13 cellular contexts compared by ENCODE assay signal in the genomic region with DNA sequence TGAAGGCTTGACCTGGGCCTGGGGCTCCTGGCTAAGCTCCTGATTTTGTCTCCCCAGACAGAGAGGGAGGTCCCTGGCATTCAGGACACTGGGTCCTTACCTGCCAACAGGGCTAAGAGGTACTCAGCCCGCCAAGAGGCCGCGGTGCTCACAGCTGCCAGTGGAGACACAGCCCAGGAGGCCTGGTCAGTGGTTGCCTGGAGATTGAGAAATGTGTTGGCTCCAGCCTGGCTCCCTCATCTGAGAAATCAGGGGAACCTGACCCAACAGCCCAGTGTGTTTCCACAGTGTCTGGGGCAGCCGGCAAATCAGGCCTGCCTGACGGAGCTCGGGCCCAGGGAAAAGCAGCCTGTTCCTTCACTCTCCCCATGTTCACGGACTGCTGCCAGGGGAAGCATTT.
DNase-seq lines count a peak whose midpoint lies in the region; ATAC-seq and TF ChIP-seq lines count a peak whose summit lies in the region.
"Had no signal": no experiment of that assay in that cellular context is flagged by ENCODE, and none has a peak within 500 bp of the region (broad histone marks: within the 10 kb centered on the region; RNA-seq: fewer than 3 reads in every experiment).

No MANE protein-coding gene starts in this region.

- H2AFZ ChIP-seq in mesenchymal stem cell (ENCODE audit: low read depth, low read length) = no peak overlapping the region

- H2BK12ac ChIP-seq in mesenchymal stem cell (ENCODE audit: low read length in 2 of 2) = no peak overlapping the region

- DNase-seq in NCI-H1092 (lab: John Stamatoyannopoulos, UW) = peak; percentile 37
- DNase-seq in coronary artery (ENCODE audit: low spot score) = peak; percentile 84
- DNase-seq in mesenchymal stem cell = no peak
- peak; percentile 97 to 98 for DNase-seq in thyroid gland
- DNase-seq in Peyer's patch = no peak
- DNase-seq in NCI-H2029 treated with DMSO at 0.1 percent for 48 hours (lab: John Stamatoyannopoulos, UW) = no peak
- DNase-seq: activated T-cell treated with anti-CD3 and anti-CD28 coated beads, Interleukin-2, amount 50 U/mL, for 24 hours; H7; KG1; NCI-H2171 treated with DMSO at 0.1 percent for 48 hours; SHP77 treated with DMSO at 0.1 percent for 48 hours had no signal

- no peak overlapping the region for H2BK5ac ChIP-seq in mesenchymal stem cell (ENCODE audit: low read depth, low read length, poor library complexity, severe bottlenecking)

- no peak overlapping the region for H3K18ac ChIP-seq in mesenchymal stem cell (ENCODE audit: low read depth in 1 of 2, low read length in 2 of 2)

- H3K4me1 ChIP-seq in mesenchymal stem cell (ENCODE audit: control insufficient read depth, insufficient read depth, low read depth, low read length) = peaks cover 10% of the 10 kb centered on the region
- H3K4me1 ChIP-seq in thyroid gland = peaks cover 18 to 26% of the 10 kb centered on the region in 2 donors
- H3K4me1 ChIP-seq in Peyer's patch = no peaks in the 10 kb centered on the region

- no peaks in the 10 kb centered on the region for H3K79me1 ChIP-seq in mesenchymal stem cell (replicated peaks; ENCODE audit: low read length, poor library complexity, severe bottlenecking)

- TF ChIP-seq POLR2A in thyroid gland (IDR thresholded peaks at IDR 0.05) (peak in 1 of 2 donors; percentile 68), Peyer's patch (IDR thresholded peaks at IDR 0.05) (no peak)

- H3K4ac ChIP-seq in mesenchymal stem cell (ENCODE audit: low read depth in 1 of 2, low read length in 2 of 2) = no peak overlapping the region

- H3K9ac ChIP-seq in mesenchymal stem cell (ENCODE audit: low read length) = peak overlapping the region; percentile 68

- no peak overlapping the region for H4K91ac ChIP-seq in mesenchymal stem cell (ENCODE audit: low read length)

- H3K23ac ChIP-seq in mesenchymal stem cell (ENCODE audit: low read length in 2 of 2) = no peak overlapping the region

- H3K9me3 ChIP-seq in mesenchymal stem cell (ENCODE audit: control insufficient read depth, low read length) = no peaks in the 10 kb centered on the region
- H3K9me3 ChIP-seq in thyroid gland = no peaks in the 10 kb centered on the region
- peaks cover 0 to 3% (median 0%) of the 10 kb centered on the region in 4 donors for H3K9me3 ChIP-seq in Peyer's patch

- H3K36me3 ChIP-seq in mesenchymal stem cell (ENCODE audit: control insufficient read depth in 1 of 2, insufficient read depth in 2 of 2, low read depth in 1 of 2, low read length in 2 of 2) (no peaks in the 10 kb centered on the region), thyroid gland (no peaks in the 10 kb centered on the region), Peyer's patch (no peaks in the 10 kb centered on the region)

- no peak overlapping the region for H4K8ac ChIP-seq in mesenchymal stem cell (ENCODE audit: low read length)

- no peak overlapping the region for H2AK5ac ChIP-seq in mesenchymal stem cell (ENCODE audit: low read length, severe bottlenecking)

- no peak overlapping the region for H2BK120ac ChIP-seq in mesenchymal stem cell (ENCODE audit: low read depth, low read length)

- H3K4me3 ChIP-seq in coronary artery = no peak overlapping the region
- H3K4me3 ChIP-seq in mesenchymal stem cell (ENCODE audit: insufficient read depth in 1 of 2, low read depth in 1 of 2, low read length in 2 of 2) = peak overlapping the region in 1 of 2 experiments; percentile 50
- no peak overlapping the region for H3K4me3 ChIP-seq in thyroid gland (replicated peaks in 1 of 3)
- no peak overlapping the region for H3K4me3 ChIP-seq in Peyer's patch

- H2BK15ac ChIP-seq in mesenchymal stem cell (ENCODE audit: low read depth, poor library complexity, severe bottlenecking) = no peak overlapping the region

- no peak for TF ChIP-seq CTCF in coronary artery (IDR thresholded peaks at IDR 0.05)
- TF ChIP-seq CTCF in thyroid gland (IDR thresholded peaks at IDR 0.05) = no peak
- TF ChIP-seq CTCF in Peyer's patch (IDR thresholded peaks at IDR 0.05) = no peak

- ATAC-seq in GM18861 (IDR thresholded peaks at IDR 0.05; ENCODE audit: unreplicated experiment) (no peak), HG03280 (IDR thresholded peaks at IDR 0.05; ENCODE audit: unreplicated experiment) (no peak)

- 95% methylated on average over 7 of the region's 7 CpGs for WGBS in mesenchymal stem cell
- 32 to 37% methylated on average over 7 of the region's 7 CpGs for WGBS in thyroid gland, 2 donors

- H3K4me2 ChIP-seq in mesenchymal stem cell (ENCODE audit: low read length, poor library complexity, severe bottlenecking) = no peak overlapping the region

- intact Hi-C loops in thyroid gland (cut with DNase I) = no loop called here

- H3K14ac ChIP-seq in mesenchymal stem cell (ENCODE audit: low read length in 2 of 2) = peak overlapping the region in 1 of 2 experiments; percentile 69

- H3K27me3 ChIP-seq in mesenchymal stem cell (ENCODE audit: control insufficient read depth in 1 of 2, insufficient read depth in 1 of 2, low read length in 2 of 2) = no peaks in the 10 kb centered on the region
- H3K27me3 ChIP-seq in thyroid gland = no peaks in the 10 kb centered on the region
- no peaks in the 10 kb centered on the region for H3K27me3 ChIP-seq in Peyer's patch

- H3K27ac ChIP-seq in coronary artery (peak overlapping the region; percentile 4 to 71), mesenchymal stem cell (ENCODE audit: low read length, poor library complexity, severe bottlenecking) (no peak overlapping the region), thyroid gland (peak overlapping the region; percentile 81 to 91 (median 91)), Peyer's patch (peak overlapping the region in 1 of 4 donors; percentile 26)

Comparison
In these comparisons a context has a peak if more than half of its experiments do, and no peak if none do; other contexts are left out.
1. DNase-seq: peak in NCI-H1092 (single experiment), coronary artery (single experiment) and thyroid gland (2 of 2); none in mesenchymal stem cell (single experiment), Peyer's patch (0 of 3) and NCI-H2029 treated with DMSO at 0.1 percent for 48 hours (single experiment).